Comparison of ENCODE assay signal across 24 cellular contexts in the genomic region with DNA sequence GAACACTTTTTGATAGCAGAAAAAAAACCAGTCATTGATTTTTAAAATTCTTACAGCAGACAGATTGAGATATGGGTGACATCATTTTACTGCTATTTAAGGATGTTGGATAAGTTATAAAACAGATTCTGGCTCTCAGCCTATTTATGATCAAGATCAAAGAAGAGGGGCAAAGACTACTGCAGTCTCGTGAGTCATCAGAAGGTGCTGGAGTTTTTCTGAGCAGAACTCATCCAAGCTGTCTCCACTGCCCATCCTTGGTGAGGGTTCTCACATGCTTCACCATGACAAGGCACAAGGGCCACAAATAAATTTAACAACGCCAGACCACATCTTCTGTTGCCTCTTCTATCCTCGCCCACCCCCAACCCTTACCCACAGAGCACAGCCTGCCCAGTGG. TPM values are rescaled to one million over a fixed set of nuclear protein-coding genes. Genes with fewer than 3 reads are reported as not detected.
"Had no signal": no experiment of that assay in that cellular context is flagged by ENCODE, and none has a peak within 500 bp of the region (broad histone marks: within the 10 kb centered on the region; RNA-seq: fewer than 3 reads in every experiment).

No MANE protein-coding gene starts in this region.

- H3K9me3 ChIP-seq: left lung, upper lobe of right lung had no signal

- H3K27ac ChIP-seq: left lung, neural progenitor cell, spleen, upper lobe of right lung, VCaP had no signal

- DNase-seq: activated CD4-positive, alpha-beta T cell treated with anti-CD3 and anti-CD28 coated beads, Interleukin-2, amount 10 ng/mL, durations not matched to agents 7 days and 5 days; activated CD8-positive, alpha-beta T cell treated with anti-CD3 and anti-CD28 coated beads, Interleukin-2, amount 10 ng/mL, durations not matched to agents 7 days and 5 days; dermis blood vessel endothelial cell; effector CD8-positive, alpha-beta T cell; erythroblast; foreskin fibroblast; kidney; left lung; naive thymus-derived CD8-positive, alpha-beta T cell; retina; spleen; stimulated activated CD4-positive, alpha-beta T cell treated with anti-CD3 and anti-CD28 coated beads, Interleukin-4, amount 100 ng/mL, for 24 hours; stimulated activated naive CD4-positive, alpha-beta T cell treated with Interleukin-2 at 50 U/mL for 16 hours; upper lobe of right lung had no signal

- FAIRE-seq: kidney had no signal

- H3K36me3 Mint-ChIP-seq: activated naive CD4-positive, alpha-beta T cell treated with anti-CD3 and anti-CD28 coated beads, Interleukin-2, amount 50 U/mL, for 72 hours; naive thymus-derived CD8-positive, alpha-beta T cell had no signal

- H3K27me3 Mint-ChIP-seq: activated CD4-positive, alpha-beta T cell treated with anti-CD3 and anti-CD28 coated beads, Interleukin-2, amount 10 ng/mL, durations not matched to agents 7 days and 5 days; progenitor cell of endocrine pancreas had no signal

- H3K36me3 ChIP-seq: left lung, neural progenitor cell, spleen, upper lobe of right lung had no signal

- H3K4me1 ChIP-seq: left lung, neural progenitor cell, spleen, upper lobe of right lung had no signal

- H3K9me3 Mint-ChIP-seq: activated T-helper 1 cell treated with anti-CD3 and anti-CD28 coated beads, Interleukin-12 subunit alpha, Interleukin-12 subunit beta, Interleukin-2, Interleukin-4 antibody, amounts not matched to agents 30 ng/mL and 10 ng/mL and 1 ng/mL, durations not matched to agents 14 hours and 24 hours and 36 hours had no signal

- H3K4me3 Mint-ChIP-seq: activated CD4-positive, alpha-beta T cell treated with anti-CD3 and anti-CD28 coated beads, Interleukin-2, amount 10 ng/mL, durations not matched to agents 7 days and 5 days; activated CD8-positive, alpha-beta T cell treated with anti-CD3 and anti-CD28 coated beads, Interleukin-2, amount 10 ng/mL, durations not matched to agents 7 days and 5 days; activated T-helper 1 cell treated with anti-CD3 and anti-CD28 coated beads, Interleukin-12 subunit alpha, Interleukin-12 subunit beta, Interleukin-2, Interleukin-4 antibody, amounts not matched to agents 30 ng/mL and 10 ng/mL and 1 ng/mL, durations not matched to agents 14 hours and 24 hours and 36 hours; mesothelial cell of epicardium; naive thymus-derived CD8-positive, alpha-beta T cell; neural progenitor cell had no signal

- H3K4me2 ChIP-seq: neural progenitor cell had no signal

- H2AFZ ChIP-seq: neural progenitor cell had no signal

- ATAC-seq: activated CD4-positive, CD25-positive, alpha-beta regulatory T cell treated with anti-CD3 and anti-CD28 coated beads, Interleukin-2, amount 50 U/mL, for 24 hours; activated CD8-positive, alpha-beta T cell treated with anti-CD3 and anti-CD28 coated beads, Interleukin-2, amount 10 ng/mL, durations not matched to agents 7 days and 5 days; activated naive CD4-positive, alpha-beta T cell treated with anti-CD3 and anti-CD28 coated beads, Interleukin-2, amount 50 U/mL, for 72 hours; left lung; naive thymus-derived CD8-positive, alpha-beta T cell; upper lobe of right lung had no signal

- H3K4me1 Mint-ChIP-seq: activated CD4-positive, alpha-beta T cell treated with anti-CD3 and anti-CD28 coated beads, Interleukin-2, amount 10 ng/mL, durations not matched to agents 7 days and 5 days; naive thymus-derived CD8-positive, alpha-beta T cell had no signal

- H3K27ac Mint-ChIP-seq: activated CD4-positive, alpha-beta T cell treated with anti-CD3 and anti-CD28 coated beads, Interleukin-2, amount 10 ng/mL, durations not matched to agents 7 days and 5 days; activated CD8-positive, alpha-beta T cell treated with anti-CD3 and anti-CD28 coated beads, Interleukin-2, amount 10 ng/mL, durations not matched to agents 7 days and 5 days; activated naive CD4-positive, alpha-beta T cell treated with anti-CD3 and anti-CD28 coated beads, Interleukin-2, amount 50 U/mL, for 72 hours; activated T-helper 1 cell treated with anti-CD3 and anti-CD28 coated beads, Interleukin-12 subunit alpha, Interleukin-12 subunit beta, Interleukin-2, Interleukin-4 antibody, amounts not matched to agents 30 ng/mL and 10 ng/mL and 1 ng/mL, durations not matched to agents 14 hours and 24 hours and 36 hours; mesothelial cell of epicardium; naive thymus-derived CD8-positive, alpha-beta T cell; neural progenitor cell; progenitor cell of endocrine pancreas had no signal

- H3K4me3 ChIP-seq: left lung, lung, neural progenitor cell, spleen, upper lobe of right lung had no signal

- H3K9ac ChIP-seq: neural progenitor cell had no signal

- H3K27me3 ChIP-seq: left lung, neural progenitor cell, spleen, upper lobe of right lung had no signal

RNA-seq across cellular contexts. Expression of a gene that starts 58.8 kb away (rescaled TPM):
- total RNA-seq: activated CD4-positive, alpha-beta T cell treated with anti-CD3 and anti-CD28 coated beads, Interleukin-2, amount 10 ng/mL, durations not matched to agents 7 days and 5 days; activated CD8-positive, alpha-beta T cell treated with anti-CD3 and anti-CD28 coated beads, Interleukin-2, amount 10 ng/mL, durations not matched to agents 7 days and 5 days; activated naive CD4-positive, alpha-beta T cell treated with anti-CD3 and anti-CD28 coated beads, Interleukin-2, amount 50 U/mL, for 72 hours; activated T-helper 1 cell treated with anti-CD3 and anti-CD28 coated beads, Interleukin-12 subunit alpha, Interleukin-12 subunit beta, Interleukin-2, Interleukin-4 antibody, amounts not matched to agents 30 ng/mL and 10 ng/mL and 1 ng/mL, durations not matched to agents 14 hours and 24 hours and 36 hours; dermis blood vessel endothelial cell; fibroblast of lung; naive thymus-derived CD8-positive, alpha-beta T cell; T-helper 2 cell treated with Interferon-gamma antibody and Interleukin-4, amounts not matched to agents 100 ng/mL and 5 ng/mL, for 36 hours had no signal
- polyA plus RNA-seq: fibroblast of lung; naive thymus-derived CD8-positive, alpha-beta T cell had no signal
